Comparison of ENCODE assay signal across 18 cellular contexts in the genomic region with DNA sequence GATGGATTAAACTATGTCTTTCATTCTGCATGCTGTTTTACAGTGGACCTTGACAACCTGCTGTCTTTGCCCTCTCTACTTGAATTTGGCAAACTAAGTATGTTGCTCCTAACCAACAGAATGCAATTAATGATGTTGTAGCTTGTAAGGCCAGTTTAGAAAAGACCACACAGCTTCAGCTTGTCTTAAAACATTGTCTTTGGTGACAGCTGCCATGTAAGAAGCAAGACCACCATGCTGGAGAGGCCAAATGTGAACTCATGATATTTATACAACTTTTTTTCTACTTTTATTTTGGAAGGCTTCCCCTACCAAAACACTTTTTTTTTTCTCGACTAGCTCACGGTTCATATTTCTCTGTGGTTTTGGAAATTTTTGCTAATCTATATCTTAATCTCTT.
DNase-seq lines count a peak whose midpoint lies in the region; ATAC-seq and TF ChIP-seq lines count a peak whose summit lies in the region.
"Had no signal": no experiment of that assay in that cellular context is flagged by ENCODE, and none has a peak within 500 bp of the region (broad histone marks: within the 10 kb centered on the region; RNA-seq: fewer than 3 reads in every experiment).

No MANE protein-coding gene starts in this region.

- H3K4me1 ChIP-seq in GM23338 (ENCODE audit: insufficient read depth) = no peaks in the 10 kb centered on the region
- peaks cover 19% of the 10 kb centered on the region for H3K4me1 ChIP-seq in SJCRH30
- H3K4me1 ChIP-seq in right cardiac atrium (ENCODE audit: control insufficient read depth, insufficient read depth, low read length) = no peaks in the 10 kb centered on the region
- H3K4me1 ChIP-seq in neural progenitor cell = no peaks in the 10 kb centered on the region
- H3K4me1 ChIP-seq: A549; BLaER1 treated with 17β-estradiol and CSF1 and Interleukin-3, amounts not matched to agents 10 nM and 100 nM; Caco-2 had no signal

- intact Hi-C loops in right cardiac atrium (cut with DNase I) = no loop called here

- no peaks in the 10 kb centered on the region for H3K9me2 ChIP-seq in GM23338 (ENCODE audit: insufficient read depth)

- H3F3A ChIP-seq in GM23338 (replicated peaks; ENCODE audit: low read depth) = no peaks in the 10 kb centered on the region
- H3F3A ChIP-seq in neural progenitor cell (ENCODE audit: low read depth) = no peaks in the 10 kb centered on the region

- DNase-seq in NCI-H82 (lab: John Stamatoyannopoulos, UW) = peak; percentile 36
- DNase-seq in NCI-H82 treated with DMSO at 0.1 percent for 48 hours (lab: John Stamatoyannopoulos, UW; ENCODE audit: unreplicated experiment) = no peak
- no peak for DNase-seq in GM23338 (ENCODE audit: low spot score)
- peak; percentile 67 to 83 for DNase-seq in SJCRH30
- DNase-seq in right cardiac atrium = no peak
- DNase-seq in neural progenitor cell (ENCODE audit: low spot score) = no peak
- DNase-seq: AML-193; Caco-2; Calu3; CD4-positive, alpha-beta T cell; CD8-positive, alpha-beta T cell; DMS79 treated with DMSO at 0.1 percent for 48 hours; GF-D8 had no signal

- H3K27me3 Mint-ChIP-seq in GM23338 (ENCODE audit: insufficient read depth, low read depth, poor library complexity) = no peaks in the 10 kb centered on the region
- no peaks in the 10 kb centered on the region for H3K27me3 Mint-ChIP-seq in neural progenitor cell (ENCODE audit: insufficient read depth, low read depth)
- H3K27me3 Mint-ChIP-seq: B cell; CD4-positive, alpha-beta T cell had no signal

- H3K27ac ChIP-seq in GM23338 (ENCODE audit: low read depth) (no peak overlapping the region), SJCRH30 (peak overlapping the region; percentile 30; the same call in 1 of the 2 replicates), right cardiac atrium (ENCODE audit: low read length) (no peak overlapping the region), neural progenitor cell (no peak overlapping the region)
- H3K27ac ChIP-seq: 22Rv1; A549; BLaER1 treated with 17β-estradiol and CSF1 and Interleukin-3, amounts not matched to agents 10 nM and 100 nM; C4-2B had no signal

- 73% methylated on average over 2 of the region's 2 CpGs for WGBS in right cardiac atrium

- H3K27me3 ChIP-seq in GM23338 (ENCODE audit: insufficient read depth) = no peaks in the 10 kb centered on the region
- no peaks in the 10 kb centered on the region for H3K27me3 ChIP-seq in SJCRH30
- no peaks in the 10 kb centered on the region for H3K27me3 ChIP-seq in right cardiac atrium (ENCODE audit: control insufficient read depth, insufficient read depth)
- no peaks in the 10 kb centered on the region for H3K27me3 ChIP-seq in neural progenitor cell
- H3K27me3 ChIP-seq: BLaER1 treated with 17β-estradiol and CSF1 and Interleukin-3, amounts not matched to agents 10 nM and 100 nM had no signal

- no peak overlapping the region for H3K27ac Mint-ChIP-seq in GM23338
- H3K27ac Mint-ChIP-seq in neural progenitor cell = no peak overlapping the region
- H3K27ac Mint-ChIP-seq: B cell; CD4-positive, alpha-beta T cell; CD8-positive, alpha-beta T cell had no signal

- no peaks in the 10 kb centered on the region for H4K20me1 ChIP-seq in GM23338 (replicated peaks; ENCODE audit: insufficient read depth)
- no peaks in the 10 kb centered on the region for H4K20me1 ChIP-seq in neural progenitor cell (ENCODE audit: low read depth)
- H4K20me1 ChIP-seq: BLaER1 treated with 17β-estradiol and CSF1 and Interleukin-3, amounts not matched to agents 10 nM and 100 nM had no signal

- ATAC-seq in GM23338 (no peak), right cardiac atrium (no peak)
- ATAC-seq: A549; CD8-positive, alpha-beta T cell had no signal

- H3K9me3 ChIP-seq in SJCRH30 (replicated peaks) (no peaks in the 10 kb centered on the region), right cardiac atrium (ENCODE audit: control insufficient read depth, low read length) (no peaks in the 10 kb centered on the region), neural progenitor cell (ENCODE audit: low read depth) (no peaks in the 10 kb centered on the region)
- H3K9me3 ChIP-seq: A549; BLaER1 treated with 17β-estradiol and CSF1 and Interleukin-3, amounts not matched to agents 10 nM and 100 nM; Caco-2 had no signal

- H3K4me2 ChIP-seq in GM23338 = no peak overlapping the region
- H3K4me2 ChIP-seq in neural progenitor cell = no peak overlapping the region
- H3K4me2 ChIP-seq: A549; BLaER1 treated with 17β-estradiol and CSF1 and Interleukin-3, amounts not matched to agents 10 nM and 100 nM had no signal

- H3K36me3 ChIP-seq in GM23338 (ENCODE audit: insufficient read depth) (no peaks in the 10 kb centered on the region), SJCRH30 (no peaks in the 10 kb centered on the region), neural progenitor cell (no peaks in the 10 kb centered on the region)
- H3K36me3 ChIP-seq: BLaER1 treated with 17β-estradiol and CSF1 and Interleukin-3, amounts not matched to agents 10 nM and 100 nM had no signal

- TF ChIP-seq CTCF in GM23338 (conservative IDR thresholded peaks at IDR 0.05; ENCODE audit: low read depth in 2 of 2) = no peak
- TF ChIP-seq CTCF in neural progenitor cell (IDR thresholded peaks at IDR 0.05) = no peak

- H3K9me3 Mint-ChIP-seq in GM23338 = peaks cover 69% of the 10 kb centered on the region
- peaks cover 3% of the 10 kb centered on the region for H3K9me3 Mint-ChIP-seq in neural progenitor cell

- H3K36me3 Mint-ChIP-seq in GM23338 (ENCODE audit: low read depth) = peaks cover 7% of the 10 kb centered on the region
- no peaks in the 10 kb centered on the region for H3K36me3 Mint-ChIP-seq in neural progenitor cell
- H3K36me3 Mint-ChIP-seq: CD8-positive, alpha-beta T cell had no signal

- H3K4me3 Mint-ChIP-seq in GM23338 = no peak overlapping the region
- H3K4me3 Mint-ChIP-seq in neural progenitor cell = no peak overlapping the region
- H3K4me3 Mint-ChIP-seq: B cell; CD4-positive, alpha-beta T cell; CD8-positive, alpha-beta T cell had no signal

- H3K79me2 ChIP-seq in GM23338 (replicated peaks; ENCODE audit: insufficient read depth) = no peaks in the 10 kb centered on the region
- no peaks in the 10 kb centered on the region for H3K79me2 ChIP-seq in neural progenitor cell (ENCODE audit: low read depth)

- H3K4me1 Mint-ChIP-seq in GM23338 (peaks cover 4% of the 10 kb centered on the region; the same call in 2 of the 3 replicates), neural progenitor cell (peaks cover 3% of the 10 kb centered on the region)
- H3K4me1 Mint-ChIP-seq: B cell had no signal

- H3K4me3 ChIP-seq in GM23338 = no peak overlapping the region
- no peak overlapping the region for H3K4me3 ChIP-seq in SJCRH30
- no peak overlapping the region for H3K4me3 ChIP-seq in right cardiac atrium (ENCODE audit: low read length)
- no peak overlapping the region for H3K4me3 ChIP-seq in neural progenitor cell
- H3K4me3 ChIP-seq: A549; BLaER1 treated with 17β-estradiol and CSF1 and Interleukin-3, amounts not matched to agents 10 nM and 100 nM had no signal

- no peak overlapping the region for H3K9ac ChIP-seq in neural progenitor cell
- H3K9ac ChIP-seq: BLaER1 treated with 17β-estradiol and CSF1 and Interleukin-3, amounts not matched to agents 10 nM and 100 nM had no signal

- H2AFZ ChIP-seq in GM23338 (peak overlapping the region; percentile 48; the same call in 1 of the 2 replicates), neural progenitor cell (replicated peaks) (no peak overlapping the region)

TF ChIP-seq in GM23338, 12 proteins besides CTCF, POLR2A, EP300 and RAD21 (continues in another document):
- TF ChIP-seq REST (IDR thresholded peaks at IDR 0.05; ENCODE audit: unreplicated experiment) = no peak
- TF ChIP-seq STAT1 (IDR thresholded peaks at IDR 0.05; ENCODE audit: unreplicated experiment) = no peak
- no peak for TF ChIP-seq CREB1 (CRISPR knock-in tag; IDR thresholded peaks at IDR 0.05; ENCODE audit: low read depth)
- TF ChIP-seq NANOG (IDR thresholded peaks at IDR 0.05; ENCODE audit: borderline replicate concordance) = no peak

Comparison
In these comparisons a context has a peak if more than half of its experiments do, and no peak if none do; other contexts are left out.
1. DNase-seq: peak in NCI-H82 (single experiment) and SJCRH30 (2 of 2); none in NCI-H82 treated with DMSO at 0.1 percent for 48 hours (single experiment), GM23338 (single experiment), right cardiac atrium (0 of 3) and neural progenitor cell (single experiment).